Comparison of ENCODE assay signal across 13 cellular contexts in the genomic region with DNA sequence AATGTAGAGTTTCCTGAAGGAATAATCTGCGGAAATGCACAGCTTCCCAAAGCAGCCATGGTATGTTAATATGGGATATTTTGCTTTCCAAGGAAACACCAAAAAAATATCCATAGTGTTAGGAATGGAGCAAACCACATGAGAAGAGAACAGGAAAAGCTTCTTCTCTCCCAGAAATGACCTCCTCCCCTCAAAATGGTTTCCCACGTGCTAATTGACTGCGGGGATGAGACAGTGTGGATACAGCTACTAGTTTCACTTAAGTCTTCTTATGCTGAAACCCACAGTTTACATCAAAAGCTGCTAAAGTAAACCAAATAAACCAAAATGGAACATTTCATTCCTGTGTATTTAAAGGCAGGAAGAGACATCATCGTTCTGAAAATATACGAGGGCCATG.
DNase-seq lines count a peak whose midpoint lies in the region; ATAC-seq and TF ChIP-seq lines count a peak whose summit lies in the region.
"Had no signal": no experiment of that assay in that cellular context is flagged by ENCODE, and none has a peak within 500 bp of the region (broad histone marks: within the 10 kb centered on the region; RNA-seq: fewer than 3 reads in every experiment).

No MANE protein-coding gene starts in this region.

- intact Hi-C loops in stomach (cut with DNase I; ENCODE audit: low total_unique reads) (loop anchor here (10.0 kb wide), 1 partner anchor 341 kb away; no protein-coding TSS in a partner anchor), aorta (cut with DNase I) (no loop called here)

- peaks cover 8% of the 10 kb centered on the region for H3K4me1 ChIP-seq in hepatocyte (ENCODE audit: insufficient read depth)
- H3K4me1 ChIP-seq in stomach = peaks cover 17 to 65% (median 44%) of the 10 kb centered on the region in 4 donors
- H3K4me1 ChIP-seq in aorta (ENCODE audit: control insufficient read depth in 1 of 2, insufficient read depth in 2 of 2, low read length in 2 of 2) = no peaks in the 10 kb centered on the region
- H3K4me1 ChIP-seq: HAP-1 had no signal

- no peaks in the 10 kb centered on the region for H3K9me2 ChIP-seq in hepatocyte (replicated peaks; ENCODE audit: insufficient read depth)

- peaks cover 49% of the 10 kb centered on the region for H3K36me3 Mint-ChIP-seq in activated naive CD4-positive, alpha-beta T cell treated with anti-CD3 and anti-CD28 coated beads, Interleukin-2, amount 10 ng/mL, durations not matched to agents 7 days and 5 days
- H3K36me3 Mint-ChIP-seq in activated naive CD8-positive, alpha-beta T cell treated with anti-CD3 and anti-CD28 coated beads, Interleukin-2, amount 10 ng/mL, durations not matched to agents 7 days and 5 days = peaks cover 35% of the 10 kb centered on the region

- H3K4me3 Mint-ChIP-seq in activated naive CD4-positive, alpha-beta T cell treated with anti-CD3 and anti-CD28 coated beads, Interleukin-2, amount 10 ng/mL, durations not matched to agents 7 days and 5 days = peak overlapping the region; percentile 49
- peak overlapping the region; percentile 66 for H3K4me3 Mint-ChIP-seq in activated naive CD8-positive, alpha-beta T cell treated with anti-CD3 and anti-CD28 coated beads, Interleukin-2, amount 10 ng/mL, durations not matched to agents 7 days and 5 days
- H3K4me3 Mint-ChIP-seq: dendritic cell treated with granulocyte-macrophage colony-stimulating factor and Interleukin-4, amounts not matched to agents 40 ng/mL and 50 ng/mL, for 4 days; nephron progenitor cell; type B pancreatic cell had no signal

- no peak overlapping the region for H2AFZ ChIP-seq in hepatocyte

- H3K36me3 ChIP-seq in hepatocyte (replicated peaks; ENCODE audit: insufficient read depth, low read depth) = no peaks in the 10 kb centered on the region
- H3K36me3 ChIP-seq in stomach = no peaks in the 10 kb centered on the region
- H3K36me3 ChIP-seq in aorta (ENCODE audit: control insufficient read depth in 1 of 2, insufficient read depth in 2 of 2, low read length in 1 of 2) = no peaks in the 10 kb centered on the region
- H3K36me3 ChIP-seq: HAP-1 had no signal

- H3K27ac Mint-ChIP-seq in activated naive CD4-positive, alpha-beta T cell treated with anti-CD3 and anti-CD28 coated beads, Interleukin-2, amount 10 ng/mL, durations not matched to agents 7 days and 5 days = peak overlapping the region; percentile 88
- peak overlapping the region; percentile 95 for H3K27ac Mint-ChIP-seq in activated naive CD8-positive, alpha-beta T cell treated with anti-CD3 and anti-CD28 coated beads, Interleukin-2, amount 10 ng/mL, durations not matched to agents 7 days and 5 days
- H3K27ac Mint-ChIP-seq: dendritic cell treated with granulocyte-macrophage colony-stimulating factor and Interleukin-4, amounts not matched to agents 40 ng/mL and 50 ng/mL, for 4 days; type B pancreatic cell had no signal

- H3K27me3 Mint-ChIP-seq in activated naive CD4-positive, alpha-beta T cell treated with anti-CD3 and anti-CD28 coated beads, Interleukin-2, amount 10 ng/mL, durations not matched to agents 7 days and 5 days = no peaks in the 10 kb centered on the region
- H3K27me3 Mint-ChIP-seq in activated naive CD8-positive, alpha-beta T cell treated with anti-CD3 and anti-CD28 coated beads, Interleukin-2, amount 10 ng/mL, durations not matched to agents 7 days and 5 days = no peaks in the 10 kb centered on the region
- H3K27me3 Mint-ChIP-seq: dendritic cell treated with granulocyte-macrophage colony-stimulating factor and Interleukin-4, amounts not matched to agents 40 ng/mL and 50 ng/mL, for 4 days; type B pancreatic cell had no signal

- TF ChIP-seq EP300 in stomach (IDR thresholded peaks at IDR 0.05) = no peak

- H3K4me1 Mint-ChIP-seq in activated naive CD4-positive, alpha-beta T cell treated with anti-CD3 and anti-CD28 coated beads, Interleukin-2, amount 10 ng/mL, durations not matched to agents 7 days and 5 days = peaks cover 87% of the 10 kb centered on the region
- H3K4me1 Mint-ChIP-seq in activated naive CD8-positive, alpha-beta T cell treated with anti-CD3 and anti-CD28 coated beads, Interleukin-2, amount 10 ng/mL, durations not matched to agents 7 days and 5 days = peaks cover 69% of the 10 kb centered on the region

- TF ChIP-seq CTCF in hepatocyte (IDR thresholded peaks at IDR 0.05; ENCODE audit: poor library complexity) (no peak), stomach (IDR thresholded peaks at IDR 0.05) (no peak)

- CTCF ChIA-PET in activated naive CD4-positive, alpha-beta T cell treated with anti-CD3 and anti-CD28 coated beads, Interleukin-2, amount 10 ng/mL, durations not matched to agents 7 days and 5 days (lab: Charles Lee) = interaction anchor here (0.6 to 1.7 kb wide), 16 partner anchors 15 to 240 kb away, joined by 3 to 6 read pairs (median 4); partner anchors contain the start of gene FYN

- H3K27ac ChIP-seq in hepatocyte (peak overlapping the region; percentile 77), stomach (peak overlapping the region in 4 of 5 donors; percentile 47 to 81 (median 67)), aorta (ENCODE audit: low read depth in 1 of 2, low read length in 2 of 2) (no peak overlapping the region)

- no peaks in the 10 kb centered on the region for H3K9me3 Mint-ChIP-seq in activated naive CD4-positive, alpha-beta T cell treated with anti-CD3 and anti-CD28 coated beads, Interleukin-2, amount 10 ng/mL, durations not matched to agents 7 days and 5 days
- H3K9me3 Mint-ChIP-seq in activated naive CD8-positive, alpha-beta T cell treated with anti-CD3 and anti-CD28 coated beads, Interleukin-2, amount 10 ng/mL, durations not matched to agents 7 days and 5 days = no peaks in the 10 kb centered on the region
- H3K9me3 Mint-ChIP-seq: dendritic cell treated with granulocyte-macrophage colony-stimulating factor and Interleukin-4, amounts not matched to agents 40 ng/mL and 50 ng/mL, for 4 days; nephron progenitor cell; type B pancreatic cell had no signal

- POLR2A ChIA-PET in activated naive CD8-positive, alpha-beta T cell treated with anti-CD3 and anti-CD28 coated beads, Interleukin-2, amount 10 ng/mL, durations not matched to agents 7 days and 5 days (lab: Charles Lee) = interaction anchor here (0.6 to 2.3 kb wide), 8 partner anchors 10 to 189 kb away, joined by 3 to 10 read pairs (median 4); no protein-coding TSS in a partner anchor

- no peak for TF ChIP-seq POLR2A in stomach (IDR thresholded peaks at IDR 0.05)

- no peaks in the 10 kb centered on the region for H4K20me1 ChIP-seq in hepatocyte (ENCODE audit: insufficient read depth, poor library complexity, severe bottlenecking)

- H3K4me3 ChIP-seq in hepatocyte (no peak overlapping the region), stomach (no peak overlapping the region), aorta (ENCODE audit: low read length in 2 of 2) (no peak overlapping the region)
- H3K4me3 ChIP-seq: HAP-1 had no signal

- H3K4me2 ChIP-seq in hepatocyte = no peak overlapping the region

- H3K27me3 ChIP-seq in hepatocyte (no peaks in the 10 kb centered on the region), stomach (no peaks in the 10 kb centered on the region), aorta (ENCODE audit: control insufficient read depth in 1 of 2, insufficient read depth in 2 of 2, low read length in 1 of 2) (no peaks in the 10 kb centered on the region)

- peaks cover 2% of the 10 kb centered on the region for H3K79me2 ChIP-seq in hepatocyte

- 51% methylated on average over 5 of the region's 5 CpGs for WGBS in hepatocyte (ENCODE audit: low lambda C conversion rate, missing lambda C conversion rate)
- 61 to 79% (median 68%) methylated on average over 5 of the region's 5 CpGs for WGBS in stomach, 5 donors
- WGBS in aorta, 2 donors = 68 to 76% methylated on average over 5 of the region's 5 CpGs

- peak; percentile 37 for DNase-seq in activated naive CD4-positive, alpha-beta T cell treated with anti-CD3 and anti-CD28 coated beads, Interleukin-2, amount 10 ng/mL, durations not matched to agents 7 days and 5 days
- DNase-seq in activated naive CD4-positive, alpha-beta T cell (lab: John Stamatoyannopoulos, UW) = no peak
- DNase-seq in activated naive CD8-positive, alpha-beta T cell treated with anti-CD3 and anti-CD28 coated beads, Interleukin-2, amount 10 ng/mL, durations not matched to agents 7 days and 5 days = no peak
- no peak for DNase-seq in hepatocyte (ENCODE audit: low spot score)
- DNase-seq in stomach = no peak
- no peak for DNase-seq in A172 (ENCODE audit: low spot score)
- no peak for DNase-seq in aorta
- DNase-seq: NCI-H774, nephron progenitor cell had no signal

- ATAC-seq in activated naive CD8-positive, alpha-beta T cell treated with anti-CD3 and anti-CD28 coated beads, Interleukin-2, amount 10 ng/mL, durations not matched to agents 7 days and 5 days (ENCODE audit: low read depth) = peak; percentile 14
- ATAC-seq in HG02642 (IDR thresholded peaks at IDR 0.05; ENCODE audit: poor library complexity, unreplicated experiment) = no peak
- ATAC-seq in aorta (ENCODE audit: low FRiP score) = no peak

- no peaks in the 10 kb centered on the region for H3K9me3 ChIP-seq in hepatocyte (ENCODE audit: low read depth)
- H3K9me3 ChIP-seq in stomach = no peaks in the 10 kb centered on the region
- H3K9me3 ChIP-seq in aorta (ENCODE audit: control insufficient read depth, low read length) = no peaks in the 10 kb centered on the region
- H3K9me3 ChIP-seq: HAP-1 had no signal

Comparison
In these comparisons a context has a peak if more than half of its experiments do, and no peak if none do; other contexts are left out.
1. H3K27ac ChIP-seq: peak in hepatocyte (single experiment) and stomach (4 of 5); none in aorta (0 of 2).